1 cellular context compared by ENCODE assay signal in the genomic region with DNA sequence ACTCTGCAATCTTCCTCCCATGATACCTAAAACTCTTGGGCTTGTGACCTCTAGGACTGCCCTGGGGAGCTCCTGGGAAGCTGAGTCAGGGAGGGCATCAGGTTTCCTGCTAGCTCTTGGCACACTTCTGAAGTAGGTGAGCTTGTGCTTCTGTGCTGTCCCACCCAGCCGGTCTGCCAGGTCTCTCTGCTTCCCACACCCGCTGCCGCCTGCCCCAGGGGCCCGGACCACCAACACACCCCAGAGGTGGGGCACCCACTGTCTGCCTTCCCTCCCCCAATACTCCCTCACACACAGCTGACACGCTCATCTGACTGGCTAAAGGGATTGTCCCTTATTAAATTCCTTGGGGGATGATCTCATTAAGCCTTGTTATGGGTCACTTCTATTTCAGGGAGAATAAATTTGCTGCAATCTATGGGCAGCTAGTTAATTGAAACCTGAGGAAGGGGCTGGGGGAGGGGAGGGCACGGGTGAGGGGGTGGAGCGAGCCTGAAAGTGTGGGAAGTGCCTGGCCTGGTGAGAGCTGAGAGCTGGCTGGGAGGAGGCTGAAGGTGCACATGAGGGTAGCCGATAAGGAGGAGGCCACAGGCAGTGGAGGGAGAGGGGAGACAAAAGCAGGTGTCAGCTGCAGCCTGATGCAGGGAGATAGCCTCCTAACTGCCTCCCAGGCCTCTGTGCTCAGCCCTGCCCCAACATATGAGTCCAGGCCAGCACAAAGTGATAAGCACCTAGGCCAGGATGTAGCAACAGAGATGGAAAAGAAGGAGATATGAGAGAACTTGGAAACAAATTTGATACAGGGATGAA.
TF ChIP-seq lines count a peak whose summit lies in the region.

No MANE protein-coding gene starts in this region.

TF ChIP-seq in K562, 482 proteins besides CTCF, POLR2A, EP300 and RAD21 (continued from another document and continues in another):
- TF ChIP-seq NR0B1 (IDR thresholded peaks at IDR 0.05; ENCODE audit: partially characterized antibody) (no peak), KLF6 (CRISPR knock-in tag; IDR thresholded peaks at IDR 0.05; ENCODE audit: borderline replicate concordance) (no peak; the same call in 1 of the 2 replicates), ZNF354B (CRISPR knock-in tag; IDR thresholded peaks at IDR 0.05) (no peak), CBX5 (IDR thresholded peaks at IDR 0.05; ENCODE audit: borderline replicate concordance, low read depth) (no peak), NFRKB (IDR thresholded peaks at IDR 0.05; ENCODE audit: low read depth) (no peak), BRD4 (IDR thresholded peaks at IDR 0.05) (no peak), MXD1 (CRISPR knock-in tag; IDR thresholded peaks at IDR 0.05; ENCODE audit: borderline replicate concordance, poor library complexity, severe bottlenecking) (no peak), GTF2F1 (IDR thresholded peaks at IDR 0.05; ENCODE audit: low read depth, low read length) (no peak), POLR2B (IDR thresholded peaks at IDR 0.05; ENCODE audit: low read depth, partially characterized antibody) (no peak), FOXK1 (CRISPR knock-in tag; IDR thresholded peaks at IDR 0.05; ENCODE audit: borderline replicate concordance) (no peak), BACH1 (tag; IDR thresholded peaks at IDR 0.05) (no peak), NKRF (IDR thresholded peaks at IDR 0.05; ENCODE audit: borderline replicate concordance) (no peak), MITF (IDR thresholded peaks at IDR 0.05) (peak; percentile 51; the same call in 1 of the 2 replicates), BMI1 (IDR thresholded peaks at IDR 0.05; ENCODE audit: low read length) (no peak), ZFX (CRISPR knock-in tag; IDR thresholded peaks at IDR 0.05) (no peak), ZNF699 (CRISPR knock-in tag; IDR thresholded peaks at IDR 0.05; ENCODE audit: insufficient replicate concordance) (no peak), TEAD1 (CRISPR knock-in tag; IDR thresholded peaks at IDR 0.05) (peak in 1 of 2 experiments; percentile 81; a peak in 2 of 4 replicates), SMC3 (conservative IDR thresholded peaks at IDR 0.05; ENCODE audit: insufficient read depth, low read depth, low read length) (no peak), PHF21A (IDR thresholded peaks at IDR 0.05; ENCODE audit: borderline replicate concordance, low read depth) (0 out of 2 replicates have a peak, but pooled peaks have one; percentile 22), POLR3G (IDR thresholded peaks at IDR 0.05; ENCODE audit: extremely low read depth, insufficient read length, insufficient replicate concordance) (no peak), ZNF282 (CRISPR knock-in tag; IDR thresholded peaks at IDR 0.05) (no peak), KDM5B (IDR thresholded peaks at IDR 0.05; ENCODE audit: insufficient replicate concordance, low read depth, low read length) (no peak), MCM3 (IDR thresholded peaks at IDR 0.05) (no peak), NFE2L1 (tag; IDR thresholded peaks at IDR 0.05; ENCODE audit: borderline replicate concordance, low read depth) (no peak), IRF2 (CRISPR knock-in tag; IDR thresholded peaks at IDR 0.05) (no peak), SP2 (IDR thresholded peaks at IDR 0.05; ENCODE audit: extremely low read depth, low read depth, low read length, poor library complexity, severe bottlenecking) (no peak), FOXJ3 (CRISPR knock-in tag; IDR thresholded peaks at IDR 0.05) (no peak), KDM4B (IDR thresholded peaks at IDR 0.05; ENCODE audit: borderline replicate concordance in 2 of 2, low read depth in 1 of 2) (no peak), ZNF551 (CRISPR knock-in tag; IDR thresholded peaks at IDR 0.05) (no peak), PHTF2 (CRISPR knock-in tag; IDR thresholded peaks at IDR 0.05) (no peak), ZNF395 (CRISPR knock-in tag; IDR thresholded peaks at IDR 0.05) (peak; percentile 92), GATA2 (CRISPR knock-in tag; IDR thresholded peaks at IDR 0.05) (peak; percentile 99), WHSC1 (IDR thresholded peaks at IDR 0.05; ENCODE audit: low read length) (no peak), SFPQ (IDR thresholded peaks at IDR 0.05; ENCODE audit: low read depth, low read length) (no peak), ZNF561 (CRISPR knock-in tag; conservative IDR thresholded peaks at IDR 0.05) (no peak), ZNF324 (CRISPR knock-in tag; IDR thresholded peaks at IDR 0.05) (peak; percentile 44; the same call in 1 of the 2 replicates), NCOA4 (IDR thresholded peaks at IDR 0.05; ENCODE audit: partially characterized antibody) (peak; percentile 83), FOSL1 (tag; conservative IDR thresholded peaks at IDR 0.05) (0 out of 2 replicates have a peak, but pooled peaks have one; percentile 35), HOMEZ (CRISPR knock-in tag; IDR thresholded peaks at IDR 0.05) (no peak)
- TF ChIP-seq, protein P1, sequence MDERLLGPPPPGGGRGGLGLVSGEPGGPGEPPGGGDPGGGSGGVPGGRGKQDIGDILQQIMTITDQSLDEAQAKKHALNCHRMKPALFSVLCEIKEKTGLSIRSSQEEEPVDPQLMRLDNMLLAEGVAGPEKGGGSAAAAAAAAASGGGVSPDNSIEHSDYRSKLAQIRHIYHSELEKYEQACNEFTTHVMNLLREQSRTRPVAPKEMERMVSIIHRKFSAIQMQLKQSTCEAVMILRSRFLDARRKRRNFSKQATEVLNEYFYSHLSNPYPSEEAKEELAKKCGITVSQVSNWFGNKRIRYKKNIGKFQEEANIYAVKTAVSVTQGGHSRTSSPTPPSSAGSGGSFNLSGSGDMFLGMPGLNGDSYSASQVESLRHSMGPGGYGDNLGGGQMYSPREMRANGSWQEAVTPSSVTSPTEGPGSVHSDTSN (CRISPR knock-in tag; IDR thresholded peaks at IDR 0.05; ENCODE audit: low read depth): no peak
- TF ChIP-seq, protein P1 (tag; conservative IDR thresholded peaks at IDR 0.05; ENCODE audit: low read depth): no peak
- TF ChIP-seq, protein P2, sequence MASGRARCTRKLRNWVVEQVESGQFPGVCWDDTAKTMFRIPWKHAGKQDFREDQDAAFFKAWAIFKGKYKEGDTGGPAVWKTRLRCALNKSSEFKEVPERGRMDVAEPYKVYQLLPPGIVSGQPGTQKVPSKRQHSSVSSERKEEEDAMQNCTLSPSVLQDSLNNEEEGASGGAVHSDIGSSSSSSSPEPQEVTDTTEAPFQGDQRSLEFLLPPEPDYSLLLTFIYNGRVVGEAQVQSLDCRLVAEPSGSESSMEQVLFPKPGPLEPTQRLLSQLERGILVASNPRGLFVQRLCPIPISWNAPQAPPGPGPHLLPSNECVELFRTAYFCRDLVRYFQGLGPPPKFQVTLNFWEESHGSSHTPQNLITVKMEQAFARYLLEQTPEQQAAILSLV (tag; IDR thresholded peaks at IDR 0.05): peak; percentile 67; the same call in 1 of the 2 replicates
- TF ChIP-seq, protein P3, sequence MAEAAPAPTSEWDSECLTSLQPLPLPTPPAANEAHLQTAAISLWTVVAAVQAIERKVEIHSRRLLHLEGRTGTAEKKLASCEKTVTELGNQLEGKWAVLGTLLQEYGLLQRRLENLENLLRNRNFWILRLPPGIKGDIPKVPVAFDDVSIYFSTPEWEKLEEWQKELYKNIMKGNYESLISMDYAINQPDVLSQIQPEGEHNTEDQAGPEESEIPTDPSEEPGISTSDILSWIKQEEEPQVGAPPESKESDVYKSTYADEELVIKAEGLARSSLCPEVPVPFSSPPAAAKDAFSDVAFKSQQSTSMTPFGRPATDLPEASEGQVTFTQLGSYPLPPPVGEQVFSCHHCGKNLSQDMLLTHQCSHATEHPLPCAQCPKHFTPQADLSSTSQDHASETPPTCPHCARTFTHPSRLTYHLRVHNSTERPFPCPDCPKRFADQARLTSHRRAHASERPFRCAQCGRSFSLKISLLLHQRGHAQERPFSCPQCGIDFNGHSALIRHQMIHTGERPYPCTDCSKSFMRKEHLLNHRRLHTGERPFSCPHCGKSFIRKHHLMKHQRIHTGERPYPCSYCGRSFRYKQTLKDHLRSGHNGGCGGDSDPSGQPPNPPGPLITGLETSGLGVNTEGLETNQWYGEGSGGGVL (CRISPR knock-in tag; IDR thresholded peaks at IDR 0.05): no peak
